24 cellular contexts compared by ENCODE assay signal in the genomic region with DNA sequence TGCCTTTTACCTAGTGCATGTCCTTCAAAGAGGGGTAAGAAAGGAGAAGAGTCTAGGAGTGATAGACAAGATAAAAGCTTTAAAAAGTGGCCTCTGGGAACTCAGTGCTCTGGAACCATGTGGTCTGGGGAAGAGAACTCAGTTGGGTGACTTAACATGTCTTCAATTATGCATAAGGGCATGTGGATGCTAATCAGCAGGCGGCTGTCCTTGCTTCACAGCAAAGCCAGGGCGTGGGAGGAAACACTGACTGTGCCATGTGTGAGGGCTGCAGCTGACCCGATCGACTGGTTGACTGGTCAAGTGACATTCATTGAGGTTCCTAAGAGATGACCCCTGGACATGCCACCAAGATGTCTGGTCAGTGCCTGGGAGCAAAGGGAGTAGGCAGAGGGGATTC.
"Had no signal": no experiment of that assay in that cellular context is flagged by ENCODE, and none has a peak within 500 bp of the region (broad histone marks: within the 10 kb centered on the region; RNA-seq: fewer than 3 reads in every experiment).

No MANE protein-coding gene starts in this region.

- DNase-seq: IMR-90; Kasumi-1; KG1; MM.1S; NCI-H1092 treated with DMSO at 0.1 percent for 48 hours; NCI-H1436; NCI-H187; NCI-H2029; NCI-H2081 treated with DMSO at 0.1 percent for 48 hours; NCI-H2171; NCI-H226; NCI-H446; NCI-H510A; NCI-H524 treated with DMSO at 0.1 percent for 48 hours; NCI-H69; NCI-H774; NK-92 treated with Interleukin-12 subunit alpha and Interleukin-12 subunit beta, amount 100 ng/mL, for 24 hours; PC-3; SHP77; SK-N-SH; SW 1271 had no signal

- H3K9me3 ChIP-seq: SK-N-SH had no signal

- H3K4me2 ChIP-seq: SK-N-SH had no signal

- H3K9ac ChIP-seq: SK-N-SH had no signal

- H3K27ac ChIP-seq: RWPE1 had no signal

- ATAC-seq: HepG2, Panc1, PC-3 had no signal

- FAIRE-seq: HepG2 had no signal
